24 cellular contexts compared by ENCODE assay signal in the genomic region with DNA sequence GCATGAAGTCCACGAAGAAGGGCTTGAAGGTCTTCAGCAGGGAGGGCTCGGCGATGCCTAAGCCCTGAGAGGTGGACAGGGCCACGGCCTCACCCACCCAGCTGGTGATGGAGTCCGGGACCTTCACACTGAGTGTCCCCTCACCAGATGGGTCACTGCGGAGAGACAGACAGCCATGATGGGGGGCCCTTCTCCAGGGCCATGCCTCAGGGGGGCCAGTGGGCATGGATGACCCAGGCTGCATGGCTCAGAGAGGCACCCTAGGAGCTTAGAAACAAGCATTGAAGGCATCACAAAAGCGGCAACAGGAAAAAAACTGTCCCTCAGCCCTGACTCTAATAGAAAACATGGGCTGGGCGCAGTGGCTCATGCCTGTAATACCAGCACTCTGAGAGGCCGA.
"Had no signal": no experiment of that assay in that cellular context is flagged by ENCODE, and none has a peak within 500 bp of the region (broad histone marks: within the 10 kb centered on the region; RNA-seq: fewer than 3 reads in every experiment).

No MANE protein-coding gene starts in this region.

- H3K27me3 ChIP-seq: right atrium auricular region, right lobe of liver, tibial nerve, vagina had no signal

- ATAC-seq: heart left ventricle; left colon; natural killer cell; stimulated activated memory B cell treated with anti-CD40 and anti-IgM and Interleukin-4, amounts not matched to agents 10 μg/mL and 1 μg/mL and 100 μg/mL, for 72 hours; stimulated activated naive CD8-positive, alpha-beta T cell treated with anti-CD3 and anti-CD28 coated beads, Interleukin-15, amount 100 ng/mL, for 72 hours had no signal

- H3K4me1 ChIP-seq: right lobe of liver, vagina had no signal

- H3K4me1 Mint-ChIP-seq: immature natural killer cell; naive B cell; natural killer cell; stimulated activated memory B cell treated with anti-CD40 and anti-IgM and Interleukin-4, amounts not matched to agents 10 μg/mL and 1 μg/mL and 100 μg/mL, for 72 hours; stimulated activated naive CD8-positive, alpha-beta T cell treated with anti-CD3 and anti-CD28 coated beads, Interleukin-15, amount 100 ng/mL, for 72 hours had no signal

- H3K9ac ChIP-seq: parathyroid adenoma had no signal

- H3K4me3 Mint-ChIP-seq: immature natural killer cell; memory B cell; naive B cell; natural killer cell; stimulated activated memory B cell treated with anti-CD40 and anti-IgM and Interleukin-4, amounts not matched to agents 10 μg/mL and 1 μg/mL and 100 μg/mL, for 72 hours; stimulated activated naive CD8-positive, alpha-beta T cell treated with anti-CD3 and anti-CD28 coated beads, Interleukin-15, amount 100 ng/mL, for 72 hours; type B pancreatic cell had no signal

- DNase-seq: heart left ventricle; hypothalamus; immature natural killer cell; left colon; left ventricle myocardium inferior; naive B cell; natural killer cell; right lobe of liver; stimulated activated CD4-positive, alpha-beta T cell treated with anti-CD3 and anti-CD28 coated beads, Interleukin-1b, Interleukin-23, amount 100 ng/mL, for 48 hours; stimulated activated CD4-positive, alpha-beta T cell treated with anti-CD3 and anti-CD28 coated beads, Interleukin-2, amount 100 ng/mL, for 48 hours; stimulated activated CD4-positive, alpha-beta T cell treated with anti-CD3 and anti-CD28 coated beads, Interleukin-4, amount 100 ng/mL, for 4 hours; stimulated activated CD8-positive, alpha-beta memory T cell treated with anti-CD3 and anti-CD28 coated beads, Interleukin-4, amount 100 ng/mL, for 48 hours; stimulated activated naive CD4-positive, alpha-beta T cell treated with Interleukin-2 at 50 U/mL for 16 hours; stimulated activated naive CD8-positive, alpha-beta T cell treated with anti-CD3 and anti-CD28 coated beads, Interleukin-15, amount 100 ng/mL, for 72 hours; substantia nigra had no signal

- H3K36me3 ChIP-seq: heart left ventricle, left ventricle myocardium inferior, right atrium auricular region, right lobe of liver, tibial nerve, vagina had no signal

- H3K4me2 ChIP-seq: smooth muscle cell had no signal

- H3K9me3 ChIP-seq: heart left ventricle, left ventricle myocardium inferior, right lobe of liver, tibial nerve, vagina had no signal

- H3K9me3 Mint-ChIP-seq: type B pancreatic cell had no signal

- H3K4me3 ChIP-seq: heart left ventricle, left ventricle myocardium inferior, right atrium auricular region, right lobe of liver, smooth muscle cell, tibial nerve, vagina had no signal

- H3K27ac ChIP-seq: heart left ventricle, left ventricle myocardium inferior, parathyroid adenoma, right atrium auricular region, right lobe of liver, tibial nerve, vagina had no signal

- H3K27ac Mint-ChIP-seq: immature natural killer cell; memory B cell; naive B cell; natural killer cell; progenitor cell of endocrine pancreas; stimulated activated memory B cell treated with anti-CD40 and anti-IgM and Interleukin-4, amounts not matched to agents 10 μg/mL and 1 μg/mL and 100 μg/mL, for 72 hours; type B pancreatic cell had no signal

- H2AFZ ChIP-seq: parathyroid adenoma had no signal

- H3K36me3 Mint-ChIP-seq: immature natural killer cell; naive B cell; natural killer cell; stimulated activated memory B cell treated with anti-CD40 and anti-IgM and Interleukin-4, amounts not matched to agents 10 μg/mL and 1 μg/mL and 100 μg/mL, for 72 hours had no signal

- H3K27me3 Mint-ChIP-seq: progenitor cell of endocrine pancreas; stimulated activated naive CD8-positive, alpha-beta T cell treated with anti-CD3 and anti-CD28 coated beads, Interleukin-15, amount 100 ng/mL, for 72 hours; type B pancreatic cell had no signal
